ENCODE assay signal across 6 cellular contexts in the genomic region with DNA sequence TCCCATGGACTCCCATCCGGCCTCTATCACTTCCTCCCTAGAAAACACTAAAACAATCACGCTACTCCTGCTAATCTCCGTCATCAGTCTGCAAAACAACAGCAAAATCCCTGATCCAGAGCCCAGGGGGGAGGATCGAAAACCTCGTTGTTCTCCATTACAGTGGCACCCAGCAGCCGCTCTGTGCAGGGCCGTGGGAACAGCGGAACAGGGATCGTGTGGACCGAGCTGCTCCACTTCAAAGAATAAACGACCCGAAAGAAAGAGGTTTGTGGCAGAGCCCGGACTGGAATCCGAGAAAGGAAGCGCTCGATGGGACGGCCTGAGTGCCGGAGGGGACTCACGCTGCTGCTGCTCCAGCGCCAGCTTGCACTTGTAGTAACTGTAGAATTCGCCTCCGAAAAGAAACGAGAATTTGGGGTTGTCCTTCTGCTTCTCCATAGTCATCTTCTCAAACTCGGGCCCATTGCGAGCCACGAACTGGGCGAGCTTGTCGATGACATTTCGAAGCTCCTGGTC. TPM values are rescaled to one million over a fixed set of nuclear protein-coding genes. Genes with fewer than 3 reads are reported as not detected.
DNase-seq lines count a peak whose midpoint lies in the region; ATAC-seq and TF ChIP-seq lines count a peak whose summit lies in the region.

No MANE protein-coding gene starts in this region.

- H3K4me1 ChIP-seq in SK-N-SH (ENCODE audit: control insufficient read depth in 1 of 2, insufficient read depth in 2 of 2, low read depth in 1 of 2, low read length in 1 of 2), result peaks cover 14 to 15% of the 10 kb centered on the region in 2 experiments; a peak in 2 of 4 replicates
- peaks cover 5% of the 10 kb centered on the region for H3K4me1 ChIP-seq in iPS-18a (ENCODE audit: control insufficient read depth, low read depth, low read length)

- H3K79me2 ChIP-seq in SK-N-SH (ENCODE audit: insufficient read depth), result peaks cover 86% of the 10 kb centered on the region

- CTCF ChIA-PET in SK-N-SH (lab: Yijun Ruan, JAX), result interaction anchor here (0.7 kb wide), 1 partner anchor 16 kb away, joined by 3 read pairs; no protein-coding TSS in a partner anchor

- ATAC-seq in HG03432 (IDR thresholded peaks at IDR 0.05; ENCODE audit: unreplicated experiment), result no peak

- 3% methylated on average over 22 of the region's 29 CpGs for whole genome bisulfite sequencing in SK-N-SH (ENCODE audit: low lambda C conversion rate)

- no peak for TF ChIP-seq EP300 in SK-N-SH (IDR thresholded peaks at IDR 0.05; ENCODE audit: borderline replicate concordance in 1 of 2, low read depth in 1 of 2, low read length in 1 of 2)

- H4K20me1 ChIP-seq in SK-N-SH (ENCODE audit: insufficient read depth), result peaks cover 50% of the 10 kb centered on the region

- POLR2A ChIA-PET in SK-N-SH (lab: Yijun Ruan, JAX), result interaction anchor here (0.6 kb wide), 1 partner anchor 285 kb away, joined by 3 read pairs; no protein-coding TSS in a partner anchor

- peak overlapping the region; percentile 68; the same call in 1 of the 2 replicates for H2AFZ ChIP-seq in SK-N-SH (ENCODE audit: low read depth)

- no peak for TF ChIP-seq RAD21 in SK-N-SH (IDR thresholded peaks at IDR 0.05; ENCODE audit: low read length)

- H3K27ac ChIP-seq in SK-N-SH (ENCODE audit: low read depth in 2 of 2, low read length in 1 of 2), result peak overlapping the region; percentile 72 to 88
- H3K27ac ChIP-seq in iPS-18a (ENCODE audit: low read length), result peak overlapping the region; percentile 68

- H3K4me3 ChIP-seq in SK-N-SH (ENCODE audit: low read depth in 2 of 2, low read length in 1 of 2) (peak overlapping the region; percentile 75 to 99), iPS-18a (ENCODE audit: low read length) (peak overlapping the region; percentile 80)

- H3K9ac ChIP-seq in SK-N-SH, result peak overlapping the region; percentile 95
- peak overlapping the region; percentile 79 for H3K9ac ChIP-seq in iPS-18a (ENCODE audit: low read length)

- H3K36me3 ChIP-seq in SK-N-SH (replicated peaks in 1 of 2; ENCODE audit: control insufficient read depth in 1 of 2, insufficient read depth in 2 of 2, low read length in 1 of 2) (peaks cover 12 to 20% of the 10 kb centered on the region in 2 experiments), iPS-18a (ENCODE audit: control insufficient read depth, low read depth, low read length) (peaks cover 10% of the 10 kb centered on the region)

- H3K27me3 ChIP-seq in SK-N-SH (ENCODE audit: insufficient read depth) (no peaks in the 10 kb centered on the region), iPS-18a (ENCODE audit: control insufficient read depth, insufficient read depth, low read length) (no peaks in the 10 kb centered on the region)

- no peaks in the 10 kb centered on the region for H3K9me2 ChIP-seq in SK-N-SH

- DNase-seq in DMS53 (lab: John Stamatoyannopoulos, UW), result peak; percentile 59
- DNase-seq in DMS53 treated with DMSO at 0.1 percent for 48 hours (lab: John Stamatoyannopoulos, UW; ENCODE audit: unreplicated experiment), result no peak
- peak; percentile 46 for DNase-seq in SK-N-SH
- DNase-seq in GDM1 (lab: John Stamatoyannopoulos, UW), result no peak

- H3K9me3 ChIP-seq in SK-N-SH, result no peaks in the 10 kb centered on the region
- no peaks in the 10 kb centered on the region for H3K9me3 ChIP-seq in iPS-18a (ENCODE audit: control insufficient read depth, low read depth, low read length)

- peaks cover 8% of the 10 kb centered on the region for H3F3A ChIP-seq in SK-N-SH (replicated peaks; ENCODE audit: insufficient read depth)

- peak overlapping the region; percentile 98 for H3K4me2 ChIP-seq in SK-N-SH

- no peak for TF ChIP-seq CTCF in SK-N-SH (IDR thresholded peaks at IDR 0.05)

TF ChIP-seq in SK-N-SH, 30 proteins besides CTCF, POLR2A, EP300 and RAD21:
- TF ChIP-seq JUND (IDR thresholded peaks at IDR 0.05) (no peak), TAF1 (IDR thresholded peaks at IDR 0.05; ENCODE audit: borderline replicate concordance, low read depth, low read length) (no peak), MXI1 (IDR thresholded peaks at IDR 0.05; ENCODE audit: low read depth, low read length) (no peak; the same call in 1 of the 2 replicates), RCOR1 (IDR thresholded peaks at IDR 0.05; ENCODE audit: low read length) (no peak), TEAD4 (IDR thresholded peaks at IDR 0.05; ENCODE audit: borderline replicate concordance, insufficient read depth) (no peak), SMC3 (IDR thresholded peaks at IDR 0.05; ENCODE audit: low read depth, low read length) (no peak), GABPA (IDR thresholded peaks at IDR 0.05; ENCODE audit: low read depth) (no peak), RFX5 (IDR thresholded peaks at IDR 0.05; ENCODE audit: low read length) (no peak), FOSL2 (IDR thresholded peaks at IDR 0.05; ENCODE audit: borderline replicate concordance, low read depth) (no peak), YY1 (IDR thresholded peaks at IDR 0.05; ENCODE audit: low read depth) (no peak), MAX (IDR thresholded peaks at IDR 0.05; ENCODE audit: low read depth) (no peak), IRF3 (IDR thresholded peaks at IDR 0.05; ENCODE audit: low read depth, low read length) (no peak), USF2 (IDR thresholded peaks at IDR 0.05; ENCODE audit: borderline replicate concordance, low read depth, low read length) (no peak), SIN3A (IDR thresholded peaks at IDR 0.05; ENCODE audit: borderline replicate concordance, low read depth, low read length) (no peak), GATA2 (CRISPR knock-in tag; IDR thresholded peaks at IDR 0.05) (no peak), POLR2AphosphoS5 (IDR thresholded peaks at IDR 0.05; ENCODE audit: low read depth, low read length) (no peak), EZH2phosphoT487 (IDR thresholded peaks at IDR 0.05; ENCODE audit: borderline replicate concordance, low read depth) (no peak), FOXJ3 (CRISPR knock-in tag; IDR thresholded peaks at IDR 0.05) (no peak)
- TF ChIP-seq, protein P1, sequence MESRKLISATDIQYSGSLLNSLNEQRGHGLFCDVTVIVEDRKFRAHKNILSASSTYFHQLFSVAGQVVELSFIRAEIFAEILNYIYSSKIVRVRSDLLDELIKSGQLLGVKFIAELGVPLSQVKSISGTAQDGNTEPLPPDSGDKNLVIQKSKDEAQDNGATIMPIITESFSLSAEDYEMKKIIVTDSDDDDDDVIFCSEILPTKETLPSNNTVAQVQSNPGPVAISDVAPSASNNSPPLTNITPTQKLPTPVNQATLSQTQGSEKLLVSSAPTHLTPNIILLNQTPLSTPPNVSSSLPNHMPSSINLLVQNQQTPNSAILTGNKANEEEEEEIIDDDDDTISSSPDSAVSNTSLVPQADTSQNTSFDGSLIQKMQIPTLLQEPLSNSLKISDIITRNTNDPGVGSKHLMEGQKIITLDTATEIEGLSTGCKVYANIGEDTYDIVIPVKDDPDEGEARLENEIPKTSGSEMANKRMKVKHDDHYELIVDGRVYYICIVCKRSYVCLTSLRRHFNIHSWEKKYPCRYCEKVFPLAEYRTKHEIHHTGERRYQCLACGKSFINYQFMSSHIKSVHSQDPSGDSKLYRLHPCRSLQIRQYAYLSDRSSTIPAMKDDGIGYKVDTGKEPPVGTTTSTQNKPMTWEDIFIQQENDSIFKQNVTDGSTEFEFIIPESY (IDR thresholded peaks at IDR 0.05; ENCODE audit: borderline replicate concordance, low read depth), result no peak

RNA-seq across cellular contexts. Expression of gene CHERP, which starts 0.7 kb away (rescaled TPM):
- 7.7 and 16.8 TPM in 2 replicates for polyA plus RNA-seq in SK-N-SH (2012; rRNA removed)
- polyA plus RNA-seq in SK-N-SH (2012; cell fraction: cytosol; rRNA removed), result 8.0 and 12.7 TPM in 2 replicates
- polyA plus RNA-seq in SK-N-SH (2012; cell fraction: nucleus; rRNA removed), result 52.6 and 53.5 TPM in 2 replicates

RNA-seq across cellular contexts. Expression of gene SLC35E1, which starts 30.6 kb away (rescaled TPM):
- 23.5 and 28.4 TPM in 2 replicates for polyA plus RNA-seq in SK-N-SH (2012; rRNA removed)
- 19.7 and 22.2 TPM in 2 replicates for polyA plus RNA-seq in SK-N-SH (2012; cell fraction: cytosol; rRNA removed)
- 25.7 and 34.0 TPM in 2 replicates for polyA plus RNA-seq in SK-N-SH (2012; cell fraction: nucleus; rRNA removed)

RNA-seq across cellular contexts. Expression of gene C19orf44, which starts 45.4 kb away (rescaled TPM):
- polyA plus RNA-seq in SK-N-SH (2012; rRNA removed), result 5.1 and 6.0 TPM in 2 replicates
- 3.7 and 4.7 TPM in 2 replicates for polyA plus RNA-seq in SK-N-SH (2012; cell fraction: cytosol; rRNA removed)
- 17.9 and 22.3 TPM in 2 replicates for polyA plus RNA-seq in SK-N-SH (2012; cell fraction: nucleus; rRNA removed)

RNA-seq across cellular contexts. Expression of gene CALR3, which starts 45.6 kb away (rescaled TPM):
- polyA plus RNA-seq in SK-N-SH (2012; rRNA removed), result not detected in 2 replicates
- polyA plus RNA-seq in SK-N-SH (2012; cell fraction: cytosol; rRNA removed), result 0.01 TPM in 1 of 2 replicates, not detected in the other
- polyA plus RNA-seq in SK-N-SH (2012; cell fraction: nucleus; rRNA removed), result not detected in 2 replicates

Comparison
In these comparisons a context has a peak if more than half of its experiments do, and no peak if none do; other contexts are left out.
1. DNase-seq: peak in DMS53 (single experiment) and SK-N-SH (single experiment); none in DMS53 treated with DMSO at 0.1 percent for 48 hours (single experiment) and GDM1 (single experiment).